In the genomic region with DNA sequence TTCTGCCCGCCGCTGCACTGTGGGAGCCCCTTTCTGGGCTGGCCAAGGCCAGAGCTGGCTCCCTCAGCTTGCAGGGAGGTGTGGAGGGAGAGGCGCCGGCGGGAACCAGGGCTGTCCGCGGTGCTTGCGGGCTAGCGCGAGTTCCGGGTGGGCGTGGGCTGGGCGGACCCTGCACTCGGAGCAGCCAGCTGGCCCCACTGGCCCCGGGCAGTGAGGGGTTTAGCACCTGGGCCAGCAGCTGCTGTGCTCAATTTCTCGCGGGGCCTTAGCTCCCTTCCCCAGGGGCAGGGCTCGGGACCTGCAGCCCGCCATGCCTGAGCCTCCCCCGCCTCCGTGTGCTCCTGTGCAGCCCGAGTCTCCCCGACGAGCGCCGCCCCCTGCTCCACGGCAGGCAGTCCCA, we compare ENCODE assay signal across 15 cellular contexts. TPM values are rescaled to one million over a fixed set of nuclear protein-coding genes. Genes with fewer than 3 reads are reported as not detected.
"Had no signal": no experiment of that assay in that cellular context is flagged by ENCODE, and none has a peak within 500 bp of the region (broad histone marks: within the 10 kb centered on the region; RNA-seq: fewer than 3 reads in every experiment).

No MANE protein-coding gene starts in this region.

RNA-seq across cellular contexts. Expression of gene MAGEB5, which starts 11.3 kb away (rescaled TPM):
- total RNA-seq: stomach, subcutaneous adipose tissue, suprapubic skin, temporal lobe, thoracic aorta, thyroid gland, tibial nerve, transverse colon, upper lobe of left lung, upper lobe of right lung, ureter, urinary bladder, uterus, vagina had no signal
- polyA plus RNA-seq: stomach, thymus, urinary bladder had no signal

RNA-seq across cellular contexts. Expression of gene MAGEB6, which starts 12.5 kb away (rescaled TPM):
- total RNA-seq: stomach, subcutaneous adipose tissue, suprapubic skin, temporal lobe, thoracic aorta, thyroid gland, tibial nerve, transverse colon, upper lobe of left lung, upper lobe of right lung, ureter, urinary bladder, uterus, vagina had no signal
- polyA plus RNA-seq: stomach, thymus, urinary bladder had no signal

RNA-seq across cellular contexts. Expression of gene MAGEB6B, which starts 44.3 kb away (rescaled TPM):
- total RNA-seq: stomach, subcutaneous adipose tissue, suprapubic skin, temporal lobe, thoracic aorta, thyroid gland, tibial nerve, transverse colon, upper lobe of left lung, upper lobe of right lung, ureter, urinary bladder, uterus, vagina had no signal
- polyA plus RNA-seq: stomach, thymus, urinary bladder had no signal
